Comparison of ENCODE assay signal across 30 cellular contexts in the genomic region with DNA sequence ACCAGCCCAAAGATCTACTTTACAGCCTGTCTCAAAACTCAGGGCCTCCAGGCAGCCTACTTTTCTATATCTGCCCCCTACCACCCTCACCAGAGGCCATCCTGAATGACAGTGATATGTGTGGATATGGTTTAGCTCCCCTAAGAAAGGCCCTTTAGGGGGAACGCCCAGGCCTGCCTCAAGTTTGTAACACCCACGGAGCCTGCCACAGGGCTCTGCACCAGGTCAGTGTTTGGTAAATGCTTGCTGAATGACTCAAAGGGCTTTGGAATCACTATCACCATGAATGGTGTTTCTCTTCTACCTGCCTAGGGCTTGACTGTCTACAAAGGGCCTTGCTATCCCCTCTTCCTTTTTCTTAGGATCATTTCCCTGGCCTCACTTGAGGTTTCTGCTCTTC.
"Had no signal": no experiment of that assay in that cellular context is flagged by ENCODE, and none has a peak within 500 bp of the region (broad histone marks: within the 10 kb centered on the region; RNA-seq: fewer than 3 reads in every experiment).

No MANE protein-coding gene starts in this region.

- H3K9me3 ChIP-seq: ascending aorta, esophagus squamous epithelium, left lung, lower lobe of right lung, SK-N-SH, spleen, upper lobe of left lung, vagina had no signal

- H3K4me3 ChIP-seq: ascending aorta, esophagus squamous epithelium, left lung, lower lobe of right lung, neural progenitor cell, spleen, upper lobe of left lung, vagina had no signal

- H3K4me1 Mint-ChIP-seq: activated B cell treated with CpG ODN at 0.5 μM for 24 hours, natural killer cell, neural progenitor cell had no signal

- DNase-seq: activated B cell treated with CpG ODN at 0.5 μM for 24 hours; activated CD4-positive, alpha-beta T cell treated with anti-CD3 and anti-CD28 coated beads, Interleukin-2, amount 50 U/mL, for 4 hours; activated effector memory CD4-positive, alpha-beta T cell treated with Interleukin-2 at 50 U/mL for 16 hours; activated naive CD4-positive, alpha-beta T cell treated with Interleukin-2 at 50 U/mL for 16 hours; activated T-cell treated with anti-CD3 and anti-CD28 coated beads, Interleukin-2, amount 50 U/mL, for 48 hours; brain microvascular endothelial cell; central memory CD4-positive, alpha-beta T cell; esophagus squamous epithelium; foreskin melanocyte; kidney glomerular epithelial cell; left lung; lower lobe of right lung; mesendoderm; natural killer cell; occipital lobe; right cardiac atrium; SK-N-SH; spleen; substantia nigra; SW 1271; T-helper 9 cell; upper lobe of left lung had no signal

- H3K36me3 Mint-ChIP-seq: activated naive CD8-positive, alpha-beta T cell; natural killer cell; neural progenitor cell had no signal

- H3K4me1 ChIP-seq: ascending aorta, esophagus squamous epithelium, left lung, lower lobe of right lung, neural progenitor cell, parathyroid adenoma, spleen, upper lobe of left lung, vagina had no signal

- H3K27me3 Mint-ChIP-seq: activated B cell treated with CpG ODN at 0.5 μM for 24 hours; activated naive CD8-positive, alpha-beta T cell; stimulated activated naive CD8-positive, alpha-beta T cell treated with anti-CD3 and anti-CD28 coated beads, Interleukin-15, Interleukin-2, amounts not matched to agents 100 ng/mL and 50 ng/mL, for 24 hours had no signal

- H3K27ac Mint-ChIP-seq: activated B cell treated with CpG ODN at 0.5 μM for 24 hours; activated naive CD8-positive, alpha-beta T cell; dendritic cell treated with granulocyte-macrophage colony-stimulating factor and Interleukin-4, amounts not matched to agents 40 ng/mL and 50 ng/mL, for 4 days; natural killer cell; neural progenitor cell; T-helper 1 cell treated with Interleukin-12 subunit alpha and Interleukin-12 subunit beta and Interleukin-4 antibody, amounts not matched to agents 30 μg/mL and 1 μg/mL, for 36 hours had no signal

- ATAC-seq: left lung, lower lobe of right lung, natural killer cell, right cardiac atrium had no signal

- H3K27ac ChIP-seq: ascending aorta, brain microvascular endothelial cell, esophagus squamous epithelium, left lung, lower lobe of right lung, neural progenitor cell, parathyroid adenoma, spleen, upper lobe of left lung, vagina had no signal

- H3K9me3 Mint-ChIP-seq: activated B cell treated with CpG ODN at 0.5 μM for 24 hours; natural killer cell; neural progenitor cell; stimulated activated naive CD8-positive, alpha-beta T cell treated with anti-CD3 and anti-CD28 coated beads, Interleukin-15, Interleukin-2, amounts not matched to agents 100 ng/mL and 50 ng/mL, for 24 hours; T-helper 1 cell treated with Interleukin-12 subunit alpha and Interleukin-12 subunit beta and Interleukin-4 antibody, amounts not matched to agents 30 μg/mL and 1 μg/mL, for 36 hours had no signal

- H3K36me3 ChIP-seq: ascending aorta, brain microvascular endothelial cell, esophagus squamous epithelium, left lung, lower lobe of right lung, neural progenitor cell, spleen, upper lobe of left lung, vagina had no signal

- H3K27me3 ChIP-seq: ascending aorta, brain microvascular endothelial cell, esophagus squamous epithelium, left lung, spleen, upper lobe of left lung, vagina had no signal

- H3K4me3 Mint-ChIP-seq: activated B cell treated with CpG ODN at 0.5 μM for 24 hours; activated naive CD8-positive, alpha-beta T cell; dendritic cell treated with granulocyte-macrophage colony-stimulating factor and Interleukin-4, amounts not matched to agents 40 ng/mL and 50 ng/mL, for 4 days; natural killer cell; neural progenitor cell; stimulated activated naive CD8-positive, alpha-beta T cell treated with anti-CD3 and anti-CD28 coated beads, Interleukin-15, Interleukin-2, amounts not matched to agents 100 ng/mL and 50 ng/mL, for 24 hours; T-helper 1 cell treated with Interleukin-12 subunit alpha and Interleukin-12 subunit beta and Interleukin-4 antibody, amounts not matched to agents 30 μg/mL and 1 μg/mL, for 36 hours had no signal
